Comparison of ENCODE assay signal across 24 cellular contexts in genomic region chr6:123821112-123821511, GRCh38.
"Had no signal": no experiment of that assay in that cellular context is flagged by ENCODE, and none has a peak within 500 bp of the region (broad histone marks: within the 10 kb centered on the region; RNA-seq: fewer than 3 reads in every experiment).

No MANE protein-coding gene starts in this region.

- H3K27me3 Mint-ChIP-seq: activated B cell treated with CpG ODN at 0.5 μM for 24 hours; activated CD8-positive, alpha-beta T cell treated with anti-CD3 and anti-CD28 coated beads for 36 hours; activated T-helper 17 cell treated with anti-CD3 and anti-CD28 coated beads, Interleukin-2, amount 50 U/mL, for 72 hours had no signal

- H3K4me3 Mint-ChIP-seq: activated B cell treated with CpG ODN at 0.5 μM for 24 hours; activated CD8-positive, alpha-beta T cell treated with anti-CD3 and anti-CD28 coated beads for 36 hours; activated T-cell treated with anti-CD3 and anti-CD28 coated beads, Interleukin-2, amount 50 U/mL, for 4 hours; activated T-helper 17 cell treated with anti-CD3 and anti-CD28 coated beads, Interleukin-2, amount 50 U/mL, for 72 hours; nephron progenitor cell; T-cell had no signal

- H3K9me3 Mint-ChIP-seq: activated B cell treated with CpG ODN at 0.5 μM for 24 hours; activated CD8-positive, alpha-beta T cell treated with anti-CD3 and anti-CD28 coated beads for 36 hours; activated T-cell treated with anti-CD3 and anti-CD28 coated beads, Interleukin-2, amount 50 U/mL, for 4 hours had no signal

- H3K4me1 Mint-ChIP-seq: activated B cell treated with CpG ODN at 0.5 μM for 24 hours; activated T-helper 17 cell treated with anti-CD3 and anti-CD28 coated beads, Interleukin-2, amount 50 U/mL, for 72 hours; T-cell had no signal

- DNase-seq: activated B cell treated with CpG ODN at 0.5 μM for 24 hours; activated CD4-positive, alpha-beta T cell treated with anti-CD3 and anti-CD28 coated beads, Interleukin-2, amount 50 U/mL, for 1 hour; activated CD8-positive, alpha-beta T cell treated with anti-CD3 and anti-CD28 coated beads for 36 hours; activated gamma-delta T cell treated with Interleukin-2 at 50 U/mL for 16 hours; activated naive CD4-positive, alpha-beta T cell treated with anti-CD3 and anti-CD28 coated beads, Interleukin-2, amount 50 U/mL, for 16 hours; activated T-cell treated with anti-CD3 and anti-CD28 coated beads, Interleukin-2, amount 50 U/mL, for 4 hours; cerebellar nuclear complex; hippocampal formation; left lung; mucosa of descending colon; nephron progenitor cell; stimulated activated CD4-positive, alpha-beta T cell treated with anti-CD3 and anti-CD28 coated beads, Interleukin-12 subunit alpha, Interleukin-12 subunit beta, amount 100 ng/mL, for 4 hours; stimulated activated CD4-positive, alpha-beta T cell treated with anti-CD3 and anti-CD28 coated beads, Interleukin-4, amount 100 ng/mL, for 1 hour; stimulated activated naive CD8-positive, alpha-beta T cell treated with anti-CD3 and anti-CD28 coated beads, Interleukin-15, Interleukin-2, amounts not matched to agents 100 U/mL and 50 U/mL, for 24 hours; T-cell; thyroid gland; upper lobe of left lung had no signal

- H3K36me3 Mint-ChIP-seq: T-cell had no signal

- H3K27ac ChIP-seq: coronary artery, gastroesophageal sphincter, left lung, neutrophil, skin epidermis, thyroid gland, upper lobe of left lung, vagina had no signal

- H3K27ac Mint-ChIP-seq: activated B cell treated with CpG ODN at 0.5 μM for 24 hours; activated CD8-positive, alpha-beta T cell treated with anti-CD3 and anti-CD28 coated beads for 36 hours; activated T-helper 17 cell treated with anti-CD3 and anti-CD28 coated beads, Interleukin-2, amount 50 U/mL, for 72 hours; nephron progenitor cell; progenitor cell of endocrine pancreas; T-cell had no signal
